ENCODE assay signal across 22 cellular contexts in the genomic region with DNA sequence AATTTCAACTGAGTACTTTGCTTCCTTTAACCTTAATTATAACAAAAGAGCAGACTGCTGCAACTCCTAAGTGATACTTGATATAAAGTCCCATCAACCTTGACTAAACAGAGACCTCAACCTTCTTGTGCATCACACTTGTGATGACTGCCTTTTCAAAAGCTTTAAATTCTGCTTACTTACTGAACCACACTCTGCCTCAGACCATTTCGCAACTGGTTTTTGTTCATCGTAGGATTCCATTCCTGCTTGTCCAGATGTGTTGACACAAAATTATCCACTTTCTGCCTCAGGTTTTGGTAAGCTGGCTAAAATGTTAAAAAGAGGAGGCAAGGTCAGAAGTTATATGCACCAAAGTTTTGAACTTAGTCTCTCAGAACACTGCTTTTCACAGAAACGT. TPM values are rescaled to one million over a fixed set of nuclear protein-coding genes. Genes with fewer than 3 reads are reported as not detected.
A peak's percentile ranks its signal among the peaks of the same experiment; 100 is the strongest.
DNase-seq lines count a peak whose midpoint lies in the region; ATAC-seq and TF ChIP-seq lines count a peak whose summit lies in the region.
"Had no signal": no experiment of that assay in that cellular context is flagged by ENCODE, and none has a peak within 500 bp of the region (broad histone marks: within the 10 kb centered on the region; RNA-seq: fewer than 3 reads in every experiment).

No MANE protein-coding gene starts in this region.

- CTCF ChIA-PET in PC-3 (lab: Charles Lee) = no interaction called here

- H3K9ac ChIP-seq in PC-3 (ENCODE audit: low read length) = no peak overlapping the region

- 0 out of 2 replicates have a peak overlapping the region, but pooled peaks have one; percentile 96 for H3K4me2 ChIP-seq in PC-3 (ENCODE audit: low read length)

- POLR2A ChIA-PET in PC-3 (lab: Charles Lee; ENCODE audit: unreplicated experiment) = no interaction called here

- peaks cover 52% of the 10 kb centered on the region for H4K20me1 ChIP-seq in PC-3 (ENCODE audit: low read length)

- ATAC-seq in PC-3 = no peak
- ATAC-seq in aorta (ENCODE audit: low FRiP score) = no peak
- ATAC-seq: esophagus mucosa, natural killer cell had no signal

- H3F3A ChIP-seq in PC-3 (ENCODE audit: low read length, unreplicated experiment) = no peaks in the 10 kb centered on the region

- H3K4me1 ChIP-seq in PC-3 (ENCODE audit: insufficient read depth, low read length) (peaks cover 32% of the 10 kb centered on the region), aorta (ENCODE audit: control insufficient read depth in 1 of 2, insufficient read depth in 2 of 2, low read length in 2 of 2) (no peaks in the 10 kb centered on the region)

- peak; percentile 25 for DNase-seq in GM03348 (ENCODE audit: low spot score)
- no peak for DNase-seq in PC-3
- peak; percentile 64 for DNase-seq in fibroblast of gingiva (ENCODE audit: low read depth)
- peak; percentile 65 for DNase-seq in renal cortical epithelial cell (ENCODE audit: low read depth)
- DNase-seq in RPMI8226 = no peak
- DNase-seq in KG1 (lab: John Stamatoyannopoulos, UW) = no peak
- DNase-seq in NK-92 treated with Interleukin-12 subunit alpha and Interleukin-12 subunit beta, amount 100 ng/mL, for 24 hours (lab: John Stamatoyannopoulos, UW) = no peak
- no peak for DNase-seq in aorta
- DNase-seq: activated CD4-positive, alpha-beta T cell treated with anti-CD3 and anti-CD28 coated beads, Interleukin-2, amount 50 U/mL, for 4 hours; activated effector memory CD4-positive, alpha-beta T cell treated with Interleukin-2 at 50 U/mL for 16 hours; amniotic stem cell; central memory CD4-positive, alpha-beta T cell; COR-L47; MM.1S; natural killer cell; NCI-H187 treated with DMSO at 0.1 percent for 48 hours; NCI-H226; spleen; stimulated activated CD4-positive, alpha-beta T cell treated with anti-CD3 and anti-CD28 coated beads, Interleukin-4, amount 100 ng/mL, for 4 hours; stomach had no signal

- H3K9me2 ChIP-seq in PC-3 (replicated peaks; ENCODE audit: low read length) = no peaks in the 10 kb centered on the region

- H3K36me3 ChIP-seq in PC-3 (ENCODE audit: low read depth, low read length) (peaks cover 60% of the 10 kb centered on the region), aorta (ENCODE audit: control insufficient read depth in 1 of 2, insufficient read depth in 2 of 2, low read length in 1 of 2) (peaks cover 0 to 4% of the 10 kb centered on the region in 2 donors)
- H3K36me3 ChIP-seq: prostate gland had no signal

- no peaks in the 10 kb centered on the region for H3K9me3 ChIP-seq in PC-3 (ENCODE audit: low read length)
- no peaks in the 10 kb centered on the region for H3K9me3 ChIP-seq in aorta (ENCODE audit: control insufficient read depth, low read length)
- H3K9me3 ChIP-seq: prostate gland, spleen, stomach had no signal

- BruUV-seq in PC-3 (replicated peaks; lab: Mats Ljungman, UMichigan) = no TSS peak

- no peaks in the 10 kb centered on the region for H3K27me3 ChIP-seq in PC-3 (ENCODE audit: low read length)
- no peaks in the 10 kb centered on the region for H3K27me3 ChIP-seq in aorta (ENCODE audit: control insufficient read depth in 1 of 2, insufficient read depth in 2 of 2, low read length in 1 of 2)
- H3K27me3 ChIP-seq: spleen, stomach had no signal

- intact Hi-C loops in PC-3 (cut with micrococcal nuclease) = no loop called here
- intact Hi-C loops in aorta (cut with DNase I) = loop anchor here in 1 of 2 donors (10.0 kb wide), 1 partner anchor 802 kb away; no protein-coding TSS in a partner anchor

- WGBS in aorta, 2 donors = 62 to 69% methylated on average over 3 of the region's 3 CpGs

- TF ChIP-seq CTCF in PC-3 (conservative IDR thresholded peaks at IDR 0.05; ENCODE audit: low read depth, low read length) = no peak

- H3K4me3 ChIP-seq in PC-3 (ENCODE audit: low read length) (no peak overlapping the region), aorta (ENCODE audit: low read length in 2 of 2) (no peak overlapping the region)
- H3K4me3 ChIP-seq: prostate gland, spleen, stomach had no signal

- peaks cover 82% of the 10 kb centered on the region for H3K79me2 ChIP-seq in PC-3 (ENCODE audit: low read length)

- H2AFZ ChIP-seq in PC-3 (ENCODE audit: low read length) = no peak overlapping the region

- H3K27ac ChIP-seq in PC-3 (ENCODE audit: low read length) (no peak overlapping the region), aorta (ENCODE audit: low read depth in 1 of 2, low read length in 2 of 2) (no peak overlapping the region)
- H3K27ac ChIP-seq: prostate gland, spleen, stomach had no signal

RNA-seq across cellular contexts. Expression of a gene that starts 3.5 kb away (rescaled TPM):
- 153 and 160 TPM in 2 replicates for total RNA-seq in PC-3 (2014; rRNA removed)
- 41.7 and 44.1 TPM in 2 replicates for total RNA-seq in renal cortical epithelial cell
- 10 to 100 TPM; 29.2 to 39.5 TPM for total RNA-seq in aorta
- 10 to 100 TPM; 27.8 to 48.8 TPM for polyA plus RNA-seq in aorta

Comparison
In these comparisons a context has a peak if more than half of its experiments do, and no peak if none do; other contexts are left out.
1. DNase-seq: peak in GM03348 (single experiment), fibroblast of gingiva (single experiment) and renal cortical epithelial cell (single experiment); none in PC-3 (single experiment), RPMI8226 (single experiment), KG1 (single experiment), NK-92 treated with Interleukin-12 subunit alpha and Interleukin-12 subunit beta, amount 100 ng/mL, for 24 hours (single experiment) and aorta (0 of 2).